ENCODE assay signal across 8 cellular contexts in the genomic region with DNA sequence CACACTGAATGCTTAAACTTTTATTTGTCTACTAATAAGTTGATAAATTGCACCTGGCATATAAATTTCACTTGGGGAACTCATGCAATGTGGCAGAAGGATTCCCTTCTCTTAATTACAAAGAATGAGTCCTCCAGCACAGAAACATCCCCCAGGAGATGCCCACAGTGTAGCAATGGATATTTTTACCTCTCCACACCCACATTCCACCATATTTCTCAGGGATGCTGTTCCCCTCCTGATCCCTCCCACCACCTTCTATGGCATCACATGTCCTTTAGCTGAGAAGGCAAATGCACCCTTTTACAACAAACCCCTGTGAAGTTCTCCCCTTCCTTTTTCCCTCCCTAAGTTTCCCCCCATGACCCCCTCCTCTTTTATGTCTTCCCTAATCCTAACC.
"Had no signal": no experiment of that assay in that cellular context is flagged by ENCODE, and none has a peak within 500 bp of the region (broad histone marks: within the 10 kb centered on the region; RNA-seq: fewer than 3 reads in every experiment).

No MANE protein-coding gene starts in this region.

- H3K9ac ChIP-seq: KMS-11 had no signal

- ATAC-seq: GM23338 had no signal

- H3K27ac ChIP-seq: KMS-11 had no signal

- H3K36me3 Mint-ChIP-seq: IgD-negative memory B cell had no signal

- H3K27ac Mint-ChIP-seq: GM23338, IgD-negative memory B cell had no signal

- H3K4me3 ChIP-seq: GM23338 had no signal

- FAIRE-seq: H1, H54, HTR-8/SVneo had no signal

- H3K4me1 Mint-ChIP-seq: IgD-negative memory B cell had no signal

- H3K9me3 Mint-ChIP-seq: GM23338, H9, IgD-negative memory B cell had no signal

- DNase-seq: H9, KBM-7 had no signal

- H3K4me3 Mint-ChIP-seq: GM23338, H9, IgD-negative memory B cell had no signal

- H2AFZ ChIP-seq: GM23338 had no signal

- H3K4me2 ChIP-seq: GM23338, KMS-11 had no signal
